In the genomic region with DNA sequence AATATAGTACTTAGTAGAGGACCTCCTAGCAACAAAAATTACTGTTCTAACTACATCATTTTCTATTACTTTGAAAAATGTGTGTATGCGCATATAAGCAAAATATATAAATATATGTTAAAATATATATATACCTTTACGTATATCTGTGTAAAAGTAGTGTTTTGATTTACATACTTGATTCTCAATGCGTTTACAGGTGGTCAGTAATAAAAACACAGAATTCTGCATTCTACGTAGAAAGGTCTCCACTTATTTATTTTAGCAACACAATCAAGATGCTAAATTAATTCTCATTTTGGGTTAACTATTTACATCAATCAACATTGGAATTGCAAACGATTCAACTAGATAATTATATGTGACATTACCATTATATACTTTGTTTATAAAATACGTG, we compare ENCODE assay signal across 26 cellular contexts.
"Had no signal": no experiment of that assay in that cellular context is flagged by ENCODE, and none has a peak within 500 bp of the region (broad histone marks: within the 10 kb centered on the region; RNA-seq: fewer than 3 reads in every experiment).

No MANE protein-coding gene starts in this region.

- H3K36me3 ChIP-seq: gastrocnemius medialis, lower lobe of right lung had no signal

- H3K4me3 ChIP-seq: coronary artery, esophagus squamous epithelium, gastrocnemius medialis, heart right ventricle, left lung, lower lobe of right lung, mucosa of descending colon had no signal

- FAIRE-seq: colon, endometrium, islet of Langerhans, keratinocyte had no signal

- H3K27me3 ChIP-seq: esophagus squamous epithelium, gastrocnemius medialis, heart right ventricle, left lung had no signal

- ATAC-seq: effector memory CD8-positive, alpha-beta T cell; esophagus mucosa; gastrocnemius medialis; left cardiac atrium; left ventricle myocardium superior; lower lobe of right lung; mucosa of descending colon had no signal

- H3K9me3 ChIP-seq: esophagus squamous epithelium, gastrocnemius medialis, heart right ventricle, left lung, lower lobe of right lung, mucosa of descending colon had no signal

- H3K27ac Mint-ChIP-seq: dendritic cell treated with granulocyte-macrophage colony-stimulating factor and Interleukin-4, amounts not matched to agents 40 ng/mL and 50 ng/mL, for 4 days; effector memory CD8-positive, alpha-beta T cell; endodermal cell; mesothelial cell of epicardium had no signal

- DNase-seq: effector CD8-positive, alpha-beta T cell; effector memory CD8-positive, alpha-beta T cell; endodermal cell; erythroblast; esophagus squamous epithelium; foreskin fibroblast; gastrocnemius medialis; glutamatergic neuron; head of caudate nucleus; heart right ventricle; hippocampal formation; left cardiac atrium; left lung; left ventricle myocardium superior; lower lobe of right lung; mesenchymal stem cell; mucosa of descending colon had no signal

- H3K4me3 Mint-ChIP-seq: dendritic cell treated with granulocyte-macrophage colony-stimulating factor and Interleukin-4, amounts not matched to agents 40 ng/mL and 50 ng/mL, for 4 days; effector memory CD8-positive, alpha-beta T cell; endodermal cell; mesothelial cell of epicardium had no signal

- H3K27me3 Mint-ChIP-seq: dendritic cell treated with granulocyte-macrophage colony-stimulating factor and Interleukin-4, amounts not matched to agents 40 ng/mL and 50 ng/mL, for 4 days; effector memory CD8-positive, alpha-beta T cell had no signal

- H3K27ac ChIP-seq: epithelial cell of prostate, esophagus squamous epithelium, gastrocnemius medialis, heart right ventricle, left lung, lower lobe of right lung had no signal

- H3K9me3 Mint-ChIP-seq: dendritic cell treated with granulocyte-macrophage colony-stimulating factor and Interleukin-4, amounts not matched to agents 40 ng/mL and 50 ng/mL, for 4 days; effector memory CD8-positive, alpha-beta T cell; endodermal cell had no signal
